In the genomic region with DNA sequence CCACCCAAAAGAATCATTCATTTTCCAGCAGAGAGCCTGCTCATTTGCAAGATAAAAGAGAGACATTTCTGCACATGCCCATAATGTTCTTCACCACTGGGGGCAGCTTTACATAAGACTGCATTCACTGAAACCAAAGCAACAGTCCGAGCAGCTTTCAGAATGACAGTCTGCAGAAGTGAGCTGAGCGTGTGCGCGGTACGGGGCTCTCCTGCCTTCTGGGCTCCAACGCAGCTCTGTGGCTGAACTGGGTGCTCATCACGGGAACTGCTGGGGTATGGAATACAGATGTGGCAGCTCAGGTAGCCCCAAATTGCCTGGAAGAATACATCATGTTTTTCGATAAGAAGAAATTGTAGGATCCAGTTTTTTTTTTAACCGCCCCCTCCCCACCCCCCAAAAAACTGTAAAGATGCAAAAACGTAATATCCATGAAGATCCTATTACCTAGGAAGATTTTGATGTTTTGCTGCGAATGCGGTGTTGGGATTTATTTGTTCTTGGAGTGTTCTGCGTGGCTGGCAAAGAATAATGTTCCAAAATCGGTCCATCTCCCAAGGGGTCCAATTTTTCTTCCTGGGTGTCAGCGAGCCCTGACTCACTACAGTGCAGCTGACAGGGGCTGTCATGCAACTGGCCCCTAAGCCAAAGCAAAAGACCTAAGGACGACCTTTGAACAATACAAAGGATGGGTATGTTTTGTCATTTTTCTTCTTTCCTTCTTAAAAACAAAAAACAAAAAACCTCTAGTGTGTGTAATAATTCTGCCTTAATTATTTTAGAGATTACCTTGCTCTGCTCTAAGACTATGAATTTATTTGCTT, we compare ENCODE assay signal across 9 cellular contexts. TPM values are rescaled to one million over a fixed set of nuclear protein-coding genes. Genes with fewer than 3 reads are reported as not detected.
A peak's percentile ranks its signal among the peaks of the same experiment; 100 is the strongest.
DNase-seq lines count a peak whose midpoint lies in the region; ATAC-seq and TF ChIP-seq lines count a peak whose summit lies in the region.
"Had no signal": no experiment of that assay in that cellular context is flagged by ENCODE, and none has a peak within 500 bp of the region (broad histone marks: within the 10 kb centered on the region; RNA-seq: fewer than 3 reads in every experiment).

A gene (plus strand): TSS at position 141 of the 824 bp plus-strand sequence.

- H3K27ac Mint-ChIP-seq in activated T-cell treated with anti-CD3 and anti-CD28 coated beads, Interleukin-2, amount 50 U/mL, for 72 hours: no peak within 1 kb of the TSS
- H3K27ac Mint-ChIP-seq: activated naive CD4-positive, alpha-beta T cell treated with anti-CD3 and anti-CD28 coated beads, Interleukin-2, amount 50 U/mL, for 24 hours had no signal

- peak; percentile 27 for DNase-seq in COLO829 (ENCODE audit: low spot score)
- DNase-seq in NCI-H2171 (lab: John Stamatoyannopoulos, UW): peak; percentile 17
- DNase-seq in activated T-cell treated with anti-CD3 and anti-CD28 coated beads, Interleukin-2, amount 50 U/mL, for 72 hours: peak; percentile 18 to 34
- DNase-seq in glomerular visceral epithelial cell (ENCODE audit: extremely low spot score): peak; percentile 74
- DNase-seq in ovary: peak; percentile 42 to 56 (median 51)
- no peak for DNase-seq in lower leg skin (ENCODE audit: low spot score in 2 of 2)

- intact Hi-C loops in ovary (cut with DNase I): no loop called here
- intact Hi-C loops in lower leg skin (cut with DNase I; ENCODE audit: low total_unique reads): no loop called here

- no peak for TF ChIP-seq POLR2A in ovary (IDR thresholded peaks at IDR 0.05)
- no peak for TF ChIP-seq POLR2A in lower leg skin (IDR thresholded peaks at IDR 0.05)

- no peaks in the 10 kb centered on the region for H3K4me1 Mint-ChIP-seq in activated T-cell treated with anti-CD3 and anti-CD28 coated beads, Interleukin-2, amount 50 U/mL, for 72 hours (ENCODE audit: low read depth)
- H3K4me1 Mint-ChIP-seq: activated naive CD4-positive, alpha-beta T cell treated with anti-CD3 and anti-CD28 coated beads, Interleukin-2, amount 50 U/mL, for 24 hours had no signal

- no peak within 1 kb of the TSS for H3K4me3 ChIP-seq in ovary
- H3K4me3 ChIP-seq in lower leg skin (ENCODE audit: low read depth, poor library complexity, severe bottlenecking): no peak within 1 kb of the TSS

- H3K9me3 ChIP-seq in ovary: no peaks in the 10 kb centered on the region

- H3K9me3 Mint-ChIP-seq in activated T-cell treated with anti-CD3 and anti-CD28 coated beads, Interleukin-2, amount 50 U/mL, for 72 hours: no peaks in the 10 kb centered on the region
- H3K9me3 Mint-ChIP-seq: activated naive CD4-positive, alpha-beta T cell treated with anti-CD3 and anti-CD28 coated beads, Interleukin-2, amount 50 U/mL, for 24 hours had no signal

- no peaks in the 10 kb centered on the region for H3K36me3 Mint-ChIP-seq in activated T-cell treated with anti-CD3 and anti-CD28 coated beads, Interleukin-2, amount 50 U/mL, for 72 hours (ENCODE audit: insufficient read depth in 2 of 2)
- H3K36me3 Mint-ChIP-seq: activated naive CD4-positive, alpha-beta T cell treated with anti-CD3 and anti-CD28 coated beads, Interleukin-2, amount 50 U/mL, for 24 hours had no signal

- no peaks in the 10 kb centered on the region for H3K27me3 ChIP-seq in ovary

- H3K27me3 Mint-ChIP-seq in activated T-cell treated with anti-CD3 and anti-CD28 coated beads, Interleukin-2, amount 50 U/mL, for 72 hours (ENCODE audit: low read depth): peaks cover 42% of the 10 kb centered on the region

- no peaks in the 10 kb centered on the region for H3K4me1 ChIP-seq in ovary (ENCODE audit: insufficient read depth)

- ATAC-seq in GM18858 (IDR thresholded peaks at IDR 0.05; ENCODE audit: unreplicated experiment): peak; percentile 100
- peak; percentile 100 for ATAC-seq in HG02981 (IDR thresholded peaks at IDR 0.05; ENCODE audit: unreplicated experiment)
- ATAC-seq in activated T-cell treated with anti-CD3 and anti-CD28 coated beads, Interleukin-2, amount 50 U/mL, for 72 hours (replicated peaks in 1 of 2): peak; percentile 87 to 94

- H3K4me3 Mint-ChIP-seq in activated T-cell treated with anti-CD3 and anti-CD28 coated beads, Interleukin-2, amount 50 U/mL, for 72 hours: no peak within 1 kb of the TSS
- H3K4me3 Mint-ChIP-seq: activated naive CD4-positive, alpha-beta T cell treated with anti-CD3 and anti-CD28 coated beads, Interleukin-2, amount 50 U/mL, for 24 hours had no signal

- H3K27ac ChIP-seq in ovary: no peak within 1 kb of the TSS

- no peak for TF ChIP-seq EP300 in ovary (IDR thresholded peaks at IDR 0.05)

- WGBS in ovary, 3 donors: 5 to 10% (median 9%) methylated on average over 16 of the region's 16 CpGs
- WGBS in lower leg skin, 2 donors: 7 to 8% methylated on average over 16 of the region's 16 CpGs

- TF ChIP-seq CTCF in ovary (IDR thresholded peaks at IDR 0.05) (peak in 2 of 3 donors; percentile 28 to 59), lower leg skin (IDR thresholded peaks at IDR 0.05) (no peak)

- no peaks in the 10 kb centered on the region for H3K36me3 ChIP-seq in ovary

RNA-seq across cellular contexts. Expression of the gene that starts here (rescaled TPM):
- not detected for total RNA-seq in activated T-cell treated with anti-CD3 and anti-CD28 coated beads, Interleukin-2, amount 50 U/mL, for 72 hours
- 1 to 10 TPM in 5 of 7 donors, under 1 TPM in 2; 0.34 to 5.9 (median 1.4) TPM for total RNA-seq in ovary
- polyA plus RNA-seq in ovary: 1 to 10 TPM in 1 of 2 donors, under 1 TPM in 1; 0.33 to 2.4 TPM
- total RNA-seq in lower leg skin: not detected

Comparison
In these comparisons a context has a peak if more than half of its experiments do, and no peak if none do; other contexts are left out.
1. Peak in DNase-seq and ATAC-seq in activated T-cell treated with anti-CD3 and anti-CD28 coated beads, Interleukin-2, amount 50 U/mL, for 72 hours; RNA of the gene not detected or under 1 TPM.
2. DNase-seq: peak in COLO829 (single experiment), NCI-H2171 (single experiment), glomerular visceral epithelial cell (single experiment) and ovary (5 of 5); none in lower leg skin (0 of 2).
3. CTCF ChIP-seq: peak in ovary (2 of 3); none in lower leg skin (0 of 3).
4. Peak in every context shown above with its lines, with median percentiles within 50 percentile points of each other: ATAC-seq.